In genomic region chr6:35610830-35611229, GRCh38 we compare ENCODE assay signal across 11 cellular contexts.
DNase-seq lines count a peak whose midpoint lies in the region; ATAC-seq and TF ChIP-seq lines count a peak whose summit lies in the region.
"Had no signal": no experiment of that assay in that cellular context is flagged by ENCODE, and none has a peak within 500 bp of the region (broad histone marks: within the 10 kb centered on the region; RNA-seq: fewer than 3 reads in every experiment).

No MANE protein-coding gene starts in this region.

- no peak overlapping the region for H3K4me3 ChIP-seq in IMR-90 (ENCODE audit: insufficient read depth, low read depth, low read length)
- H3K4me3 ChIP-seq in cardiac muscle cell: no peak overlapping the region
- H3K4me3 ChIP-seq in skeletal muscle tissue (ENCODE audit: low read length in 3 of 3): no peak overlapping the region
- no peak overlapping the region for H3K4me3 ChIP-seq in left lung
- H3K4me3 ChIP-seq: suprapubic skin had no signal

- H3K4ac ChIP-seq in IMR-90 (ENCODE audit: low read depth, low read length): no peak overlapping the region

- DNase-seq in IMR-90 (no peak), cardiac muscle cell (ENCODE audit: low read depth in 1 of 2, low spot score in 1 of 2) (no peak), foreskin melanocyte (no peak), retina (no peak), HuH-7.5 (ENCODE audit: low spot score) (no peak), left lung (no peak)
- no peak for DNase-seq in activated CD4-positive, alpha-beta memory T cell treated with anti-CD3 and anti-CD28 coated beads for 36 hours
- DNase-seq: midbrain, NCI-H2107 had no signal

- dilution Hi-C loops in IMR-90 (cut with HindIII; ENCODE audit: low sequenced_read_pairs, unreplicated experiment): no loop called here

- H3K36me3 ChIP-seq in IMR-90 (ENCODE audit: control insufficient read depth, insufficient read depth, low read length): no peaks in the 10 kb centered on the region
- H3K36me3 ChIP-seq in cardiac muscle cell: peaks cover 7% of the 10 kb centered on the region
- H3K36me3 ChIP-seq in skeletal muscle tissue (ENCODE audit: control insufficient read depth in 3 of 3, insufficient read depth in 3 of 3, low read length in 3 of 3): peaks cover 3 to 18% (median 6%) of the 10 kb centered on the region in 3 donors
- H3K36me3 ChIP-seq in left lung: peaks cover 2 to 93% of the 10 kb centered on the region in 2 donors

- in situ Hi-C loops in IMR-90 (cut with MboI; ENCODE audit: low sequenced_read_pairs): no loop called here

- H2BK20ac ChIP-seq in IMR-90 (ENCODE audit: low read depth, low read length): no peak overlapping the region

- no peak overlapping the region for H3K4me3 Mint-ChIP-seq in activated CD4-positive, alpha-beta memory T cell treated with anti-CD3 and anti-CD28 coated beads for 36 hours

- intact Hi-C loops in IMR-90 (cut with micrococcal nuclease) (no loop called here), left lung (cut with DNase I) (no loop called here)
- intact Hi-C loops in activated CD4-positive, alpha-beta memory T cell treated with anti-CD3 and anti-CD28 coated beads for 36 hours (cut with micrococcal nuclease): no loop called here

- H3K36me3 Mint-ChIP-seq in activated CD4-positive, alpha-beta memory T cell treated with anti-CD3 and anti-CD28 coated beads for 36 hours: peaks cover 58% of the 10 kb centered on the region

- no peak overlapping the region for H3K56ac ChIP-seq in IMR-90 (ENCODE audit: extremely low read depth, insufficient read depth, low read length)

- peaks cover 7% of the 10 kb centered on the region for H3K9me3 Mint-ChIP-seq in activated CD4-positive, alpha-beta memory T cell treated with anti-CD3 and anti-CD28 coated beads for 36 hours

- no TSS peak for BruUV-seq in IMR-90 (replicated peaks; lab: Mats Ljungman, UMichigan)

- no peaks in the 10 kb centered on the region for H3K79me1 ChIP-seq in IMR-90 (ENCODE audit: low read depth in 1 of 2, low read length in 2 of 2)

- H4K5ac ChIP-seq in IMR-90 (ENCODE audit: low read depth, low read length): no peak overlapping the region

- H2BK120ac ChIP-seq in IMR-90 (ENCODE audit: low read depth, low read length): no peak overlapping the region

- no peak overlapping the region; the same call in 2 of the 3 replicates for H2BK15ac ChIP-seq in IMR-90 (ENCODE audit: low read depth, low read length)

- POLR2A ChIA-PET in IMR-90 (lab: Charles Lee; ENCODE audit: unreplicated experiment): no interaction called here
- POLR2A ChIA-PET in activated CD4-positive, alpha-beta memory T cell treated with anti-CD3 and anti-CD28 coated beads for 36 hours (lab: Charles Lee): interaction anchor here (2.1 kb wide), 1 partner anchor 9 kb away, joined by 4 read pairs; no protein-coding TSS in a partner anchor

- no peaks in the 10 kb centered on the region for H3K27me3 Mint-ChIP-seq in activated CD4-positive, alpha-beta memory T cell treated with anti-CD3 and anti-CD28 coated beads for 36 hours

- TF ChIP-seq CTCF in IMR-90 (conservative IDR thresholded peaks at IDR 0.05; ENCODE audit: low read depth, low read length) (no peak), cardiac muscle cell (IDR thresholded peaks at IDR 0.05; ENCODE audit: low read depth, low read length) (no peak), left lung (IDR thresholded peaks at IDR 0.05) (no peak)

- H3K9me1 ChIP-seq in IMR-90 (ENCODE audit: insufficient read depth, low read length): peaks cover 3% of the 10 kb centered on the region; the same call in 1 of the 2 replicates

- no peak overlapping the region for H2AFZ ChIP-seq in IMR-90 (replicated peaks; ENCODE audit: low read length, poor library complexity)

- H2BK5ac ChIP-seq in IMR-90 (ENCODE audit: low read depth, low read length, poor library complexity, severe bottlenecking): no peak overlapping the region

- no peak overlapping the region for H4K8ac ChIP-seq in IMR-90 (ENCODE audit: low read depth in 2 of 2, low read length in 2 of 2)

- no peak for ATAC-seq in IMR-90 (ENCODE audit: low read depth)
- no peak for ATAC-seq in left lung

- no peak overlapping the region for H3K14ac ChIP-seq in IMR-90 (replicated peaks; ENCODE audit: low read depth, low read length)

- peaks cover 62% of the 10 kb centered on the region for H3K4me1 Mint-ChIP-seq in activated CD4-positive, alpha-beta memory T cell treated with anti-CD3 and anti-CD28 coated beads for 36 hours (ENCODE audit: low read depth)

- H3K4me1 ChIP-seq in IMR-90 (ENCODE audit: control insufficient read depth, insufficient read depth, low read length) (peaks cover 3% of the 10 kb centered on the region; the same call in 1 of the 2 replicates), cardiac muscle cell (ENCODE audit: low read depth) (peaks cover 13% of the 10 kb centered on the region), skeletal muscle tissue (ENCODE audit: control insufficient read depth in 3 of 3, insufficient read depth in 3 of 3, low read length in 3 of 3) (peaks cover 4 to 7% (median 4%) of the 10 kb centered on the region in 3 donors), left lung (peaks cover 0 to 73% of the 10 kb centered on the region in 2 donors)

- TF ChIP-seq RAD21 in IMR-90 (IDR thresholded peaks at IDR 0.05; ENCODE audit: low read length): no peak

- H4K91ac ChIP-seq in IMR-90 (ENCODE audit: insufficient read depth, low read depth, low read length): no peak overlapping the region

- peak overlapping the region; percentile 47 for H3K27ac Mint-ChIP-seq in activated CD4-positive, alpha-beta memory T cell treated with anti-CD3 and anti-CD28 coated beads for 36 hours

- H3K9me3 ChIP-seq in IMR-90 (ENCODE audit: control insufficient read depth, insufficient read depth, low read length) (no peaks in the 10 kb centered on the region), cardiac muscle cell (ENCODE audit: low read depth) (no peaks in the 10 kb centered on the region), skeletal muscle tissue (ENCODE audit: control insufficient read depth in 3 of 3, low read length in 3 of 3) (no peaks in the 10 kb centered on the region), left lung (no peaks in the 10 kb centered on the region)
- H3K9me3 ChIP-seq: suprapubic skin had no signal

- 96% methylated on average over 3 of the region's 3 CpGs; no CpG with 5 or more reads in 1 of the 2 experiments for WGBS in IMR-90 (ENCODE audit: extremely low coverage in 2 of 2, insufficient read length in 1 of 2), 2 experiments

- H3K27me3 ChIP-seq in IMR-90 (ENCODE audit: control insufficient read depth, insufficient read depth, low read length) (no peaks in the 10 kb centered on the region), cardiac muscle cell (no peaks in the 10 kb centered on the region), skeletal muscle tissue (ENCODE audit: control insufficient read depth in 3 of 3, insufficient read depth in 3 of 3, low read length in 3 of 3) (no peaks in the 10 kb centered on the region), left lung (no peaks in the 10 kb centered on the region)
- H3K27me3 ChIP-seq: suprapubic skin had no signal

- H3K9ac ChIP-seq in IMR-90 (ENCODE audit: low read depth, low read length): no peak overlapping the region
- H3K9ac ChIP-seq in skeletal muscle tissue (ENCODE audit: low read depth in 1 of 3, low read length in 3 of 3): no peak overlapping the region

- H3K27ac ChIP-seq in IMR-90 (ENCODE audit: insufficient read depth, low read length): no peak overlapping the region
- H3K27ac ChIP-seq in cardiac muscle cell: peak overlapping the region; percentile 55
- H3K27ac ChIP-seq in skeletal muscle tissue (ENCODE audit: low read depth, low read length): peak overlapping the region; percentile 44
- peak overlapping the region in 1 of 2 donors; percentile 10 for H3K27ac ChIP-seq in left lung
- H3K27ac ChIP-seq: suprapubic skin had no signal

- H2AK5ac ChIP-seq in IMR-90 (ENCODE audit: low read depth, low read length): peak overlapping the region; percentile 21; the same call in 1 of the 2 replicates

- no peak for TF ChIP-seq POLR2A in IMR-90 (IDR thresholded peaks at IDR 0.05; ENCODE audit: low read depth, low read length)

- H4K20me1 ChIP-seq in IMR-90 (ENCODE audit: insufficient read depth, low read length): no peaks in the 10 kb centered on the region

- CTCF ChIA-PET in IMR-90 (lab: Yijun Ruan, JAX): no interaction called here
- CTCF ChIA-PET in activated CD4-positive, alpha-beta memory T cell treated with anti-CD3 and anti-CD28 coated beads for 36 hours (lab: Charles Lee): interaction anchor here (0.8 to 2.1 kb wide), 5 partner anchors 13 to 126 kb away, joined by 3 to 10 read pairs (median 3); partner anchors contain the start of gene ARMC12

- H3K18ac ChIP-seq in IMR-90 (ENCODE audit: low read depth, low read length): no peak overlapping the region

- H2AK9ac ChIP-seq in IMR-90 (replicated peaks; ENCODE audit: low read depth, low read length, poor library complexity): no peak overlapping the region

- H3K4me2 ChIP-seq in IMR-90 (ENCODE audit: low read depth, low read length): no peak overlapping the region

- no peak overlapping the region for H3K23ac ChIP-seq in IMR-90 (ENCODE audit: low read depth, low read length)

TF ChIP-seq in IMR-90, 13 proteins besides CTCF, POLR2A, EP300 and RAD21 (continues in another document):
- TF ChIP-seq MAZ (IDR thresholded peaks at IDR 0.05; ENCODE audit: borderline replicate concordance, low read depth, low read length): no peak
- TF ChIP-seq RCOR1 (IDR thresholded peaks at IDR 0.05; ENCODE audit: insufficient replicate concordance, low read length): no peak
- TF ChIP-seq BHLHE40 (IDR thresholded peaks at IDR 0.05; ENCODE audit: low read depth, low read length): no peak
- no peak for TF ChIP-seq CEBPB (IDR thresholded peaks at IDR 0.05; ENCODE audit: low read depth, low read length)
- no peak for TF ChIP-seq CHD1 (IDR thresholded peaks at IDR 0.05; ENCODE audit: low read depth, low read length)
- TF ChIP-seq SMC3 (IDR thresholded peaks at IDR 0.05; ENCODE audit: low read depth, low read length): no peak
- no peak for TF ChIP-seq FOS (IDR thresholded peaks at IDR 0.05; ENCODE audit: low read depth, low read length)
- no peak for TF ChIP-seq NFE2L2 (IDR thresholded peaks at IDR 0.05; ENCODE audit: low read depth, low read length)
- no peak for TF ChIP-seq USF2 (IDR thresholded peaks at IDR 0.05; ENCODE audit: low read depth, low read length)
- TF ChIP-seq MAFK (IDR thresholded peaks at IDR 0.05; ENCODE audit: low read depth, low read length): no peak
- no peak for TF ChIP-seq RFX5 (IDR thresholded peaks at IDR 0.05; ENCODE audit: low read depth, low read length)
